Comparison of ENCODE assay signal across 8 cellular contexts in the genomic region with DNA sequence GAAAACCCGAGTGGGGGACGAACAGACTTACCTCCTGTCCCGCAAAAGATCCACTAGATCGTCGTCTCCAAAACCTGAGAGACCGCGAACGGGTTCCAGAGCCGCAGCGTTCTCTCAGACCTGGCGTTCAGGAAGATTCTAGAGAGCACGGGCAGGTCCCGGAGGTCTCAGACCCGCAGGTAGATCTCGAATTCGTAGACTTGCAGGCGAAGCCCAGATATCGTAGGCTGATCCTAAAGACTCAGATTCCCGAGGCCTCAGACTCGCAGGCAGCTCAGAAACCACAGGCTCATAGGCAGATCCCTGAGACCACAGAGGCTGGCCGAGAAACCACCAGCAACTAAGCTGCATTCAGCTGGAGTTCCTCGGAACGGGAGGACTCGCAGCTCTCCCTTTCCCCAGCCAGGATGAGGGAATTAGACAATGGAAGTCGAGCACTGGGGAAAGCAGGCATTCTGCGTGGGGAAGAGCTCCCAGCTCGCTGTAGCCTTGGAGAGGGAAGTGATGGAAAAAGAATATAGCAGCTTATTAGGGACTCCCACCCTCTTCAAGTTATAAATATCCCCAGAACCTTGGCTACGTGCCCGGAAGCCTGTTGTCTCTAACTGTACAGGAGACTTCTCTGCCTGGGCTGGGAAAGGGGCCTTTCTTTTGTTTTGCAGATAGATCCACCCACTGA. TPM values are rescaled to one million over a fixed set of nuclear protein-coding genes. Genes with fewer than 3 reads are reported as not detected.
A peak's percentile ranks its signal among the peaks of the same experiment; 100 is the strongest.
DNase-seq lines count a peak whose midpoint lies in the region; ATAC-seq lines count a peak whose summit lies in the region.

A gene (minus strand): TSS at position 502 of the 679 bp plus-strand sequence. CDS start 1,831 bp downstream, outside the sequence.

- peak; percentile 78 for DNase-seq in Ammon's horn (ENCODE audit: low spot score)
- peak; percentile 76 for DNase-seq in HS-27A (ENCODE audit: low read depth)
- peak; percentile 66 for DNase-seq in NCI-H82 treated with DMSO at 0.1 percent for 48 hours (lab: John Stamatoyannopoulos, UW; ENCODE audit: unreplicated experiment)
- peak; percentile 27 for DNase-seq in activated T-cell treated with anti-CD3 and anti-CD28 coated beads, Interleukin-2, amount 50 U/mL, for 1 hour

- no peaks in the 10 kb centered on the region for H3K27me3 ChIP-seq in mononuclear cell (ENCODE audit: insufficient read depth, low read length)
- peaks cover 0 to 4% (median 0%) of the 10 kb centered on the region in 5 donors for H3K27me3 ChIP-seq in subcutaneous abdominal adipose tissue (ENCODE audit: control insufficient read depth in 5 of 5, insufficient read depth in 4 of 5, low read length in 5 of 5)

- peak within 1 kb of the TSS; percentile 96 to 99 (median 98) for H3K9ac ChIP-seq in subcutaneous abdominal adipose tissue (ENCODE audit: low read length in 5 of 5)

- H3K4me1 ChIP-seq in mononuclear cell (ENCODE audit: insufficient read depth, low read length) (peaks cover 24% of the 10 kb centered on the region), subcutaneous abdominal adipose tissue (ENCODE audit: control insufficient read depth in 5 of 5, insufficient read depth in 5 of 5, low read length in 5 of 5) (peaks cover 21 to 63% (median 61%) of the 10 kb centered on the region in 5 donors)

- H3K4me3 ChIP-seq in mononuclear cell (ENCODE audit: low read length) (peak within 1 kb of the TSS; percentile 95), subcutaneous abdominal adipose tissue (ENCODE audit: low read depth in 1 of 5, low read length in 5 of 5) (peak within 1 kb of the TSS; percentile 73 to 99 (median 96))

- H3K9me3 ChIP-seq in mononuclear cell (ENCODE audit: low read depth, low read length) (peaks cover 3% of the 10 kb centered on the region), subcutaneous abdominal adipose tissue (ENCODE audit: control insufficient read depth in 5 of 5, low read length in 5 of 5) (peaks cover 0 to 4% (median 3%) of the 10 kb centered on the region in 5 donors)

- peak within 1 kb of the TSS; percentile 100 for H3K27ac ChIP-seq in subcutaneous abdominal adipose tissue (ENCODE audit: low read depth, low read length)

- no peak for ATAC-seq in esophagus mucosa
- no peak for ATAC-seq in HG03342 (IDR thresholded peaks at IDR 0.05; ENCODE audit: unreplicated experiment)

- peaks cover 13 to 23% (median 18%) of the 10 kb centered on the region in 5 donors for H3K36me3 ChIP-seq in subcutaneous abdominal adipose tissue (ENCODE audit: control insufficient read depth in 5 of 5, insufficient read depth in 5 of 5, low read length in 5 of 5)

RNA-seq across cellular contexts. Expression of the gene that starts here (rescaled TPM):
- total RNA-seq in esophagus mucosa (23.7 TPM), mononuclear cell (4.5 TPM)

Comparison
In these comparisons a context has a peak if more than half of its experiments do, and no peak if none do; other contexts are left out.
1. DNase-seq: peak in every context shown above with its lines; median percentile 78 in Ammon's horn; 76 in HS-27A; 66 in NCI-H82 treated with DMSO at 0.1 percent for 48 hours; 27 in activated T-cell treated with anti-CD3 and anti-CD28 coated beads, Interleukin-2, amount 50 U/mL, for 1 hour.